Comparison of ENCODE assay signal across 8 cellular contexts in the genomic region with DNA sequence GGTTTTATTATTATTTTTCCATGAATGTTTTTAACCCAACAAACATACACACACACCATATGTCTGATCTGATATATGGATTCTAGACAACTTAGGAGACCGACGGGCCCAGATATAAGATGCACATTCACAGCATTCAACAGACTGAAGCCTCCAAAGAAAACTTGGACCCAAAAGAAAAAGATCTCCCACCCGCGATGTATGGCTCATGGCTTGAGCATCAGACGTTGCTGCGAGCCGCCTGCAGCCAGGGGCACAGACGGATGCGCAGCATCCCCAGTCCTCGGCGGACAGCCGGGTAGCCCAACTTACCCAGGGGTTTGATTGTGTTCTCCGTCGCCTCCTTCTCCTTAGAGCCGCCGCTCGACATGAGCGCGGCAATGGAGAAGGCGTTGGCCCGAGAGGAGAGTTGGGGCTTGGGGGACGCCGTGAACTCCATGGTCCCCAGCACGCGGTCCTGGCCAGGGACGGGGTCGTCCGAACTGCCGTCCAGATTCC. TPM values are rescaled to one million over a fixed set of nuclear protein-coding genes. Genes with fewer than 3 reads are reported as not detected.
DNase-seq lines count a peak whose midpoint lies in the region; ATAC-seq and TF ChIP-seq lines count a peak whose summit lies in the region.

No MANE protein-coding gene starts in this region.

- CTCF ChIA-PET in OCI-LY7 (lab: Charles Lee; ENCODE audit: unreplicated experiment): no interaction called here

- H3K4me3 ChIP-seq in OCI-LY7 (ENCODE audit: low read depth, low read length, poor library complexity, severe bottlenecking): peak overlapping the region; percentile 78
- H3K4me3 ChIP-seq in fibroblast of the aortic adventitia (ENCODE audit: low read depth, low read length): peak overlapping the region; percentile 84
- peak overlapping the region in 1 of 2 donors; percentile 82 for H3K4me3 ChIP-seq in neuronal stem cell (ENCODE audit: low read length in 2 of 2)

- H3K4ac ChIP-seq in neuronal stem cell (ENCODE audit: low read length): no peak overlapping the region

- H3K4me1 ChIP-seq in ES-I3 (ENCODE audit: insufficient read depth, low read length) (peaks cover 12% of the 10 kb centered on the region; the same call in 1 of the 2 replicates), OCI-LY7 (ENCODE audit: insufficient read depth, low read length, poor library complexity, severe bottlenecking) (peaks cover 3% of the 10 kb centered on the region), neuronal stem cell (ENCODE audit: control insufficient read depth in 2 of 2, insufficient read depth in 1 of 2, low read depth in 1 of 2, low read length in 2 of 2) (peaks cover 0 to 6% of the 10 kb centered on the region in 2 donors)

- ATAC-seq in GM18858 (IDR thresholded peaks at IDR 0.05; ENCODE audit: unreplicated experiment) (no peak), HG02763 (IDR thresholded peaks at IDR 0.05; ENCODE audit: unreplicated experiment) (no peak)

- H2AFZ ChIP-seq in OCI-LY7 (ENCODE audit: low read length): peak overlapping the region; percentile 66
- H2AFZ ChIP-seq in neuronal stem cell (ENCODE audit: low read length): peak overlapping the region; percentile 95

- POLR2A ChIA-PET in OCI-LY7 (lab: Charles Lee): interaction anchor here (0.6 to 0.8 kb wide), 2 partner anchors 11 to 12 kb away, joined by 3 to 5 read pairs; no protein-coding TSS in a partner anchor

- no peak overlapping the region for H3K27ac ChIP-seq in OCI-LY7 (ENCODE audit: low read depth, low read length, poor library complexity, severe bottlenecking)
- H3K27ac ChIP-seq in neuronal stem cell (replicated peaks; ENCODE audit: low read length): no peak overlapping the region

- H4K91ac ChIP-seq in neuronal stem cell (ENCODE audit: low read depth, low read length, poor library complexity): no peak overlapping the region

- H3K4me2 ChIP-seq in OCI-LY7 (ENCODE audit: low read length) (peak overlapping the region; percentile 66), neuronal stem cell (ENCODE audit: insufficient read depth, low read length, poor library complexity, severe bottlenecking) (peak overlapping the region; percentile 91)

- no peaks in the 10 kb centered on the region for H3K9me2 ChIP-seq in OCI-LY7 (ENCODE audit: insufficient read depth, low read length)

- no peak overlapping the region for H2AK5ac ChIP-seq in neuronal stem cell (ENCODE audit: low read depth, low read length)

- H2BK120ac ChIP-seq in neuronal stem cell (ENCODE audit: low read depth, low read length): no peak overlapping the region

- no TSS peak for BruUV-seq in OCI-LY7 (replicated peaks; lab: Mats Ljungman, UMichigan)

- H3K27me3 ChIP-seq in neuronal stem cell (ENCODE audit: control insufficient read depth in 3 of 3, insufficient read depth in 3 of 3, low read depth in 1 of 3, low read length in 3 of 3): peaks cover 49 to 100% (median 96%) of the 10 kb centered on the region in 3 experiments

- H3K18ac ChIP-seq in neuronal stem cell (ENCODE audit: low read length): peak overlapping the region; percentile 27

- DNase-seq in OCI-LY7 (ENCODE audit: low spot score) (peak; percentile 41), fibroblast of the aortic adventitia (ENCODE audit: low read depth) (peak; percentile 35), neuronal stem cell (ENCODE audit: low spot score) (no peak), SHP77 treated with DMSO at 0.1 percent for 48 hours (lab: John Stamatoyannopoulos, UW) (no peak), mesenteric fat pad (ENCODE audit: low spot score) (no peak)

- no peaks in the 10 kb centered on the region for H4K20me1 ChIP-seq in OCI-LY7 (ENCODE audit: insufficient read depth, low read length)

- no peak overlapping the region for H3K23ac ChIP-seq in neuronal stem cell (ENCODE audit: low read depth, low read length, poor library complexity)

- H2BK12ac ChIP-seq in neuronal stem cell (ENCODE audit: low read length): no peak overlapping the region

- peaks cover 9% of the 10 kb centered on the region; the same call in 1 of the 2 replicates for H3K79me2 ChIP-seq in OCI-LY7 (ENCODE audit: insufficient read depth, low read depth, low read length)

- H3K36me3 ChIP-seq in ES-I3 (ENCODE audit: insufficient read depth, low read length): no peaks in the 10 kb centered on the region
- no peaks in the 10 kb centered on the region for H3K36me3 ChIP-seq in OCI-LY7 (ENCODE audit: insufficient read depth, low read length)
- no peaks in the 10 kb centered on the region for H3K36me3 ChIP-seq in neuronal stem cell (replicated peaks in 1 of 2; ENCODE audit: control insufficient read depth in 2 of 2, insufficient read depth in 2 of 2, low read length in 2 of 2)

- TF ChIP-seq CTCF in OCI-LY7 (conservative IDR thresholded peaks at IDR 0.05; ENCODE audit: low read length) (no peak), fibroblast of the aortic adventitia (IDR thresholded peaks at IDR 0.05; ENCODE audit: insufficient read depth, low read length) (no peak)

- WGBS in neuronal stem cell (ENCODE audit: extremely low coverage in 2 of 2, insufficient read length in 2 of 2, insufficient replicate concordance in 1 of 2), 2 donors: no CpG with 5 or more reads among the region's 29 CpGs

- H3K9me3 ChIP-seq in ES-I3 (ENCODE audit: control insufficient read depth, insufficient read depth, low read length) (no peaks in the 10 kb centered on the region), OCI-LY7 (ENCODE audit: low read length) (no peaks in the 10 kb centered on the region), neuronal stem cell (replicated peaks in 1 of 2; ENCODE audit: control insufficient read depth in 2 of 2, insufficient read depth in 1 of 2, low read depth in 1 of 2, low read length in 2 of 2) (peaks cover 0 to 6% of the 10 kb centered on the region in 2 donors)

- no peak overlapping the region for H4K8ac ChIP-seq in neuronal stem cell (ENCODE audit: low read depth, low read length)

- H3K79me1 ChIP-seq in neuronal stem cell (ENCODE audit: low read depth, low read length): no peaks in the 10 kb centered on the region

- H3K9ac ChIP-seq in ES-I3 (ENCODE audit: low read depth, low read length) (peak overlapping the region; percentile 67; the same call in 1 of the 2 replicates), neuronal stem cell (ENCODE audit: low read depth, low read length, poor library complexity) (no peak overlapping the region)

- intact Hi-C loops in OCI-LY7 (cut with micrococcal nuclease; ENCODE audit: unreplicated experiment): loop anchor here (5.0 kb wide), 1 partner anchor 216 kb away; a partner anchor contains a TSS

- H2BK15ac ChIP-seq in neuronal stem cell (ENCODE audit: low read length): no peak overlapping the region

- H2BK5ac ChIP-seq in neuronal stem cell (ENCODE audit: low read length): peak overlapping the region; percentile 40

- no peak overlapping the region for H3K14ac ChIP-seq in neuronal stem cell (ENCODE audit: low read length)

RNA-seq across cellular contexts. Expression of a gene that starts 0.7 kb away (rescaled TPM):
- total RNA-seq in OCI-LY7 (2014; rRNA removed; shearing (Covaris generic)): 2.6 and 3.0 TPM in 2 replicates
- total RNA-seq in OCI-LY7 (2022) (6.0 and 7.6 TPM in 2 replicates), fibroblast of the aortic adventitia (ENCODE audit: low replicate concordance) (2.0 and 6.4 TPM in 2 replicates), mesenteric fat pad (0.16 TPM)
- 0.03 TPM for polyA plus RNA-seq in neuronal stem cell (2013, experiment 1 of 2)
- polyA plus RNA-seq in neuronal stem cell (2013, experiment 2 of 2): 0.03 TPM

Comparison
In these comparisons a context has a peak if more than half of its experiments do, and no peak if none do; other contexts are left out.
1. DNase-seq: peak in OCI-LY7 (single experiment) and fibroblast of the aortic adventitia (single experiment); none in neuronal stem cell (single experiment), SHP77 treated with DMSO at 0.1 percent for 48 hours (single experiment) and mesenteric fat pad (single experiment).